ENCODE assay signal across 1 cellular context in the genomic region with DNA sequence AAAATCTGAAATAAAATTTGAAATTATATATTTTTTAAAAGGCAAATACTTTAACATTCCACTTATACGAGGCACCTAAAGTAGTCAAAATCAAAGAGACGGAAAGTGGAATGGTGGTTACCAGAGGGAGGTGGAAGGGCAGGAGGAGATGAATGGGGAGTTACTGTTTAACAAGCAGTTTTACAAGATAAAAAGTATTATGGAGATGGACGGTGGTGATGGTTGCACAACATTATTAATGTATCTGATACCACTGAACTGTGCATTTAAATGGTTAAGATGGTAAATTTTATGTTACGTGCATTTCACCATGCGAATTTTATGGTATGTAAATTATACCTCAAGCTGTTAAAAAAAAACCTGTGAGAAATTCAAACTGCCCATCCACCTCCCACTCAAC.
TF ChIP-seq lines count a peak whose summit lies in the region.

No MANE protein-coding gene starts in this region.

TF ChIP-seq in HEK293, 187 proteins besides CTCF, POLR2A, EP300 and RAD21 (continued from another document):
- TF ChIP-seq, protein P1, sequence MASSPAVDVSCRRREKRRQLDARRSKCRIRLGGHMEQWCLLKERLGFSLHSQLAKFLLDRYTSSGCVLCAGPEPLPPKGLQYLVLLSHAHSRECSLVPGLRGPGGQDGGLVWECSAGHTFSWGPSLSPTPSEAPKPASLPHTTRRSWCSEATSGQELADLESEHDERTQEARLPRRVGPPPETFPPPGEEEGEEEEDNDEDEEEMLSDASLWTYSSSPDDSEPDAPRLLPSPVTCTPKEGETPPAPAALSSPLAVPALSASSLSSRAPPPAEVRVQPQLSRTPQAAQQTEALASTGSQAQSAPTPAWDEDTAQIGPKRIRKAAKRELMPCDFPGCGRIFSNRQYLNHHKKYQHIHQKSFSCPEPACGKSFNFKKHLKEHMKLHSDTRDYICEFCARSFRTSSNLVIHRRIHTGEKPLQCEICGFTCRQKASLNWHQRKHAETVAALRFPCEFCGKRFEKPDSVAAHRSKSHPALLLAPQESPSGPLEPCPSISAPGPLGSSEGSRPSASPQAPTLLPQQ (tag by site-specific recombination; IDR thresholded peaks at IDR 0.05): 0 out of 2 replicates have a peak, but pooled peaks have one; percentile 20
- TF ChIP-seq WT1 (tag by site-specific recombination; IDR thresholded peaks at IDR 0.05) (peak; percentile 77), ZNF843 (tag by site-specific recombination; IDR thresholded peaks at IDR 0.05) (peak; percentile 28; the same call in 1 of the 2 replicates), ZBTB8A (tag by site-specific recombination; IDR thresholded peaks at IDR 0.05) (0 out of 2 replicates have a peak, but pooled peaks have one; percentile 11), ZNF302 (tag by site-specific recombination; IDR thresholded peaks at IDR 0.05; ENCODE audit: low read depth) (no peak), MZF1 (tag by site-specific recombination; IDR thresholded peaks at IDR 0.05; ENCODE audit: borderline replicate concordance) (no peak; the same call in 1 of the 2 replicates), KLF16 (tag by site-specific recombination; IDR thresholded peaks at IDR 0.05) (peak; percentile 42; the same call in 1 of the 2 replicates), ZBTB17 (tag by site-specific recombination; IDR thresholded peaks at IDR 0.05) (no peak), SP7 (tag by site-specific recombination; IDR thresholded peaks at IDR 0.05) (peak; percentile 52), BCL11A (tag by site-specific recombination; IDR thresholded peaks at IDR 0.05; ENCODE audit: low read depth) (no peak), ZNF791 (tag by site-specific recombination; IDR thresholded peaks at IDR 0.05) (no peak)
- TF ChIP-seq, protein P2, sequence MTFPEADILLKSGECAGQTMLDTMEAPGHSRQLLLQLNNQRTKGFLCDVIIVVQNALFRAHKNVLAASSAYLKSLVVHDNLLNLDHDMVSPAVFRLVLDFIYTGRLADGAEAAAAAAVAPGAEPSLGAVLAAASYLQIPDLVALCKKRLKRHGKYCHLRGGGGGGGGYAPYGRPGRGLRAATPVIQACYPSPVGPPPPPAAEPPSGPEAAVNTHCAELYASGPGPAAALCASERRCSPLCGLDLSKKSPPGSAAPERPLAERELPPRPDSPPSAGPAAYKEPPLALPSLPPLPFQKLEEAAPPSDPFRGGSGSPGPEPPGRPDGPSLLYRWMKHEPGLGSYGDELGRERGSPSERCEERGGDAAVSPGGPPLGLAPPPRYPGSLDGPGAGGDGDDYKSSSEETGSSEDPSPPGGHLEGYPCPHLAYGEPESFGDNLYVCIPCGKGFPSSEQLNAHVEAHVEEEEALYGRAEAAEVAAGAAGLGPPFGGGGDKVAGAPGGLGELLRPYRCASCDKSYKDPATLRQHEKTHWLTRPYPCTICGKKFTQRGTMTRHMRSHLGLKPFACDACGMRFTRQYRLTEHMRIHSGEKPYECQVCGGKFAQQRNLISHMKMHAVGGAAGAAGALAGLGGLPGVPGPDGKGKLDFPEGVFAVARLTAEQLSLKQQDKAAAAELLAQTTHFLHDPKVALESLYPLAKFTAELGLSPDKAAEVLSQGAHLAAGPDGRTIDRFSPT (tag by site-specific recombination; IDR thresholded peaks at IDR 0.05): no peak
- TF ChIP-seq, protein P3, sequence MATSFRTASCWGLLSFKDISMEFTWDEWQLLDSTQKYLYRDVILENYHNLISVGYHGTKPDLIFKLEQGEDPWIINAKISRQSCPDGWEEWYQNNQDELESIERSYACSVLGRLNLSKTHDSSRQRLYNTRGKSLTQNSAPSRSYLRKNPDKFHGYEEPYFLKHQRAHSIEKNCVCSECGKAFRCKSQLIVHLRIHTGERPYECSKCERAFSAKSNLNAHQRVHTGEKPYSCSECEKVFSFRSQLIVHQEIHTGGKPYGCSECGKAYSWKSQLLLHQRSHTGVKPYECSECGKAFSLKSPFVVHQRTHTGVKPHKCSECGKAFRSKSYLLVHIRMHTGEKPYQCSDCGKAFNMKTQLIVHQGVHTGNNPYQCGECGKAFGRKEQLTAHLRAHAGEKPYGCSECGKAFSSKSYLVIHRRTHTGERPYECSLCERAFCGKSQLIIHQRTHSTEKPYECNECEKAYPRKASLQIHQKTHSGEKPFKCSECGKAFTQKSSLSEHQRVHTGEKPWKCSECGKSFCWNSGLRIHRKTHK (tag by site-specific recombination; IDR thresholded peaks at IDR 0.05): no peak
